Comparison of ENCODE assay signal across 8 cellular contexts in genomic region chr3:39406368-39407258, GRCh38. TPM values are rescaled to one million over a fixed set of nuclear protein-coding genes. Genes with fewer than 3 reads are reported as not detected.
DNase-seq lines count a peak whose midpoint lies in the region; ATAC-seq and TF ChIP-seq lines count a peak whose summit lies in the region.

TSS of gene RPSA (plus strand) at chr3:39406720. CDS start at chr3:39407654, 934 bp downstream.

- H3K9me3 ChIP-seq in CD8-positive, alpha-beta T cell (ENCODE audit: low read length): no peaks in the 10 kb centered on the region
- no peaks in the 10 kb centered on the region for H3K9me3 ChIP-seq in liver (ENCODE audit: control insufficient read depth in 4 of 4, low read length in 3 of 4)

- H3K36me3 Mint-ChIP-seq in CD8-positive, alpha-beta T cell: peaks cover 46% of the 10 kb centered on the region
- H3K36me3 Mint-ChIP-seq in activated CD4-positive, alpha-beta memory T cell treated with anti-CD3 and anti-CD28 coated beads for 36 hours: peaks cover 50% of the 10 kb centered on the region

- peaks cover 38% of the 10 kb centered on the region for H3K36me3 ChIP-seq in CD8-positive, alpha-beta T cell (ENCODE audit: insufficient read depth, low read length)
- peaks cover 8 to 34% (median 30%) of the 10 kb centered on the region in 4 donors for H3K36me3 ChIP-seq in liver (ENCODE audit: control insufficient read depth in 4 of 4, insufficient read depth in 3 of 4, low read depth in 1 of 4, low read length in 3 of 4)

- no peaks in the 10 kb centered on the region for H3K27me3 ChIP-seq in CD8-positive, alpha-beta T cell (ENCODE audit: insufficient read depth, low read length)
- H3K27me3 ChIP-seq in dorsolateral prefrontal cortex (no peaks in the 10 kb centered on the region), liver (ENCODE audit: control insufficient read depth in 4 of 4, insufficient read depth in 4 of 4, low read length in 3 of 4) (no peaks in the 10 kb centered on the region)

- peak; percentile 90 for ATAC-seq in CD8-positive, alpha-beta T cell
- ATAC-seq in GM19452 (IDR thresholded peaks at IDR 0.05; ENCODE audit: unreplicated experiment): peak; percentile 90

- POLR2A ChIA-PET in CD8-positive, alpha-beta T cell (lab: Charles Lee): interaction anchor here (0.9 to 2.8 kb wide), 8 partner anchors 9 to 1241 kb away, joined by 3 to 31 read pairs (median 3); partner anchors contain the start of genes SCN11A and WDR48
- POLR2A ChIA-PET in activated CD4-positive, alpha-beta memory T cell treated with anti-CD3 and anti-CD28 coated beads for 36 hours (lab: Charles Lee): interaction anchor here (0.9 to 4.2 kb wide), 8 partner anchors 8 to 300 kb away, joined by 3 to 26 read pairs (median 6); partner anchors contain the start of gene SLC25A38

- no peaks in the 10 kb centered on the region for H3K9me3 Mint-ChIP-seq in CD8-positive, alpha-beta T cell
- H3K9me3 Mint-ChIP-seq in activated CD4-positive, alpha-beta memory T cell treated with anti-CD3 and anti-CD28 coated beads for 36 hours: no peaks in the 10 kb centered on the region

- H3K4me3 Mint-ChIP-seq in CD8-positive, alpha-beta T cell: peak within 1 kb of the TSS; percentile 89
- peak within 1 kb of the TSS; percentile 95 for H3K4me3 Mint-ChIP-seq in activated CD4-positive, alpha-beta memory T cell treated with anti-CD3 and anti-CD28 coated beads for 36 hours

- peaks cover 40% of the 10 kb centered on the region for H3K4me1 ChIP-seq in CD8-positive, alpha-beta T cell (ENCODE audit: insufficient read depth, low read length)
- H3K4me1 ChIP-seq in liver (ENCODE audit: control insufficient read depth in 4 of 4, insufficient read depth in 4 of 4, low read length in 3 of 4): peaks cover 2 to 19% (median 9%) of the 10 kb centered on the region in 4 donors

- H3K4me1 Mint-ChIP-seq in CD8-positive, alpha-beta T cell (ENCODE audit: low read depth): peaks cover 48% of the 10 kb centered on the region
- peaks cover 46% of the 10 kb centered on the region for H3K4me1 Mint-ChIP-seq in activated CD4-positive, alpha-beta memory T cell treated with anti-CD3 and anti-CD28 coated beads for 36 hours (ENCODE audit: low read depth)

- peak within 1 kb of the TSS; percentile 90 for H3K27ac ChIP-seq in CD8-positive, alpha-beta T cell (ENCODE audit: low read depth, low read length)
- peak within 1 kb of the TSS in 57 of 59 donors; percentile 27 to 92 (median 76) for H3K27ac ChIP-seq in dorsolateral prefrontal cortex
- peak within 1 kb of the TSS; percentile 79 to 84 for H3K27ac ChIP-seq in liver (ENCODE audit: low read depth in 1 of 2, low read length in 2 of 2)

- intact Hi-C loops in CD8-positive, alpha-beta T cell (cut with DNase I, micrococcal nuclease): loop anchor here (1.0 to 5.0 kb wide), 10 partner anchors 22 to 1269 kb away; partner anchors contain the start of genes EIF1B (in 2 of the 2), SCN11A (in 2 of the 2), ACAA1 (in 1 of the 2) and MYD88 (in 1 of the 2)
- intact Hi-C loops in activated CD4-positive, alpha-beta memory T cell treated with anti-CD3 and anti-CD28 coated beads for 36 hours (cut with micrococcal nuclease): loop anchor here (1.0 to 5.0 kb wide), 7 partner anchors 23 to 1796 kb away; partner anchors contain the start of genes EIF1B, SCN11A and SLC25A38
- intact Hi-C loops in dorsolateral prefrontal cortex (cut with DNase I): loop anchor here (1.0 to 10.0 kb wide), 3 partner anchors 23 to 911 kb away; partner anchors contain the start of gene SLC25A38 (in 1 of the 2)

- H3K9ac ChIP-seq in liver (ENCODE audit: low read depth in 1 of 2, low read length in 2 of 2): peak within 1 kb of the TSS; percentile 73 to 95

- peak within 1 kb of the TSS; percentile 75 for H3K4me3 ChIP-seq in CD8-positive, alpha-beta T cell (ENCODE audit: low read depth, low read length)
- peak within 1 kb of the TSS; percentile 63 to 99 (median 85) for H3K4me3 ChIP-seq in dorsolateral prefrontal cortex
- H3K4me3 ChIP-seq in liver (ENCODE audit: low read depth in 1 of 3, low read length in 3 of 3): peak within 1 kb of the TSS; percentile 77 to 90 (median 83)

- peak; percentile 45 for TF ChIP-seq CTCF in CD8-positive, alpha-beta T cell (IDR thresholded peaks at IDR 0.05)
- peak in 53 of 56 donors; percentile 7 to 72 (median 45) for TF ChIP-seq CTCF in dorsolateral prefrontal cortex (IDR thresholded peaks at IDR 0.05 in 54 of 56, conservative IDR thresholded peaks at IDR 0.05 in 2 of 56; ENCODE audit: low read depth in 1 of 56, partially characterized antibody in 56 of 56)
- peak; percentile 20 for TF ChIP-seq CTCF in liver (IDR thresholded peaks at IDR 0.05; ENCODE audit: low read depth, low read length, missing input control)

- WGBS in liver: under 1% methylated on average over 63 of the region's 63 CpGs

- DNase-seq in CD8-positive, alpha-beta T cell: peak; percentile 88 to 98 (median 93)
- DNase-seq in HK-2 (ENCODE audit: unreplicated experiment): peak; percentile 95
- peak; percentile 93 for DNase-seq in NCI-H82 treated with DMSO at 0.1 percent for 48 hours (lab: John Stamatoyannopoulos, UW; ENCODE audit: unreplicated experiment)
- DNase-seq in activated CD4-positive, alpha-beta memory T cell treated with anti-CD3 and anti-CD28 coated beads for 36 hours: peak; percentile 98
- peak; percentile 88 to 97 (median 97) for DNase-seq in dorsolateral prefrontal cortex
- peak; percentile 98 for DNase-seq in stimulated activated CD4-positive, alpha-beta T cell treated with anti-CD3 and anti-CD28 coated beads, Interleukin-4, amount 100 ng/mL, for 24 hours

- CTCF ChIA-PET in CD8-positive, alpha-beta T cell (lab: Charles Lee): interaction anchor here (0.6 to 3.4 kb wide), 6 partner anchors 10 to 117 kb away, joined by 3 to 16 read pairs (median 4); no protein-coding TSS in a partner anchor
- CTCF ChIA-PET in activated CD4-positive, alpha-beta memory T cell treated with anti-CD3 and anti-CD28 coated beads for 36 hours (lab: Charles Lee): interaction anchor here (0.6 to 4.6 kb wide), 11 partner anchors 9 to 910 kb away, joined by 3 to 13 read pairs (median 4); no protein-coding TSS in a partner anchor

- no peaks in the 10 kb centered on the region for H3K27me3 Mint-ChIP-seq in CD8-positive, alpha-beta T cell (ENCODE audit: low read depth)
- peaks cover 2% of the 10 kb centered on the region for H3K27me3 Mint-ChIP-seq in activated CD4-positive, alpha-beta memory T cell treated with anti-CD3 and anti-CD28 coated beads for 36 hours

- H3K27ac Mint-ChIP-seq in CD8-positive, alpha-beta T cell: peak within 1 kb of the TSS; percentile 96
- H3K27ac Mint-ChIP-seq in activated CD4-positive, alpha-beta memory T cell treated with anti-CD3 and anti-CD28 coated beads for 36 hours: peak within 1 kb of the TSS; percentile 99

- TF ChIP-seq RAD21 in liver (IDR thresholded peaks at IDR 0.05): peak; percentile 44 to 52

TF ChIP-seq in liver, 16 proteins besides CTCF, POLR2A, EP300 and RAD21 (continues in another document):
- peak in 1 of 2 donors; percentile 40 for TF ChIP-seq RXRA (IDR thresholded peaks at IDR 0.05)
- peak; percentile 36 for TF ChIP-seq ZBTB33 (IDR thresholded peaks at IDR 0.05)
- TF ChIP-seq ATF3 (IDR thresholded peaks at IDR 0.05): peak; percentile 22
- TF ChIP-seq TAF1 (conservative IDR thresholded peaks at IDR 0.05): peak; percentile 99
- peak; percentile 14 for TF ChIP-seq FOXA1 (IDR thresholded peaks at IDR 0.05)
- TF ChIP-seq FOXA2 (IDR thresholded peaks at IDR 0.05): no peak
- peak; percentile 80 for TF ChIP-seq SP1 (IDR thresholded peaks at IDR 0.05)
- TF ChIP-seq MAX (IDR thresholded peaks at IDR 0.05): peak; percentile 84
- no peak for TF ChIP-seq HNF4A (conservative IDR thresholded peaks at IDR 0.05)
- TF ChIP-seq EGR1 (IDR thresholded peaks at IDR 0.05; ENCODE audit: low read depth in 2 of 2): no peak
- peak; percentile 73 to 91 for TF ChIP-seq GABPA (IDR thresholded peaks at IDR 0.05 in 1 of 2, conservative IDR thresholded peaks at IDR 0.05 in 1 of 2)
- TF ChIP-seq HNF4G (IDR thresholded peaks at IDR 0.05): no peak
- TF ChIP-seq NR2F2 (IDR thresholded peaks at IDR 0.05): peak; percentile 46
- TF ChIP-seq YY1 (IDR thresholded peaks at IDR 0.05): peak; percentile 95

RNA-seq across cellular contexts. Expression of gene RPSA, which starts in this region (rescaled TPM):
- total RNA-seq in CD8-positive, alpha-beta T cell: 1,000 to 10,000 TPM; 1,951 to 2,020 TPM
- 1,000 to 10,000 TPM; 2,627 to 2,738 TPM for total RNA-seq in activated CD4-positive, alpha-beta memory T cell treated with anti-CD3 and anti-CD28 coated beads for 36 hours
- total RNA-seq in dorsolateral prefrontal cortex (100 to 1,000 TPM; 285 to 584 (median 399) TPM), liver (100 to 1,000 TPM; 383 to 796 TPM)
- polyA plus RNA-seq in liver: 100 to 1,000 TPM; 200 to 504 TPM

Comparison
In these comparisons a context has a peak if more than half of its experiments do, and no peak if none do; other contexts are left out.
1. Peak in every context shown above with its lines: DNase-seq, ATAC-seq, H3K4me3 ChIP-seq and H3K27ac ChIP-seq.